Comparison of ENCODE assay signal across 8 cellular contexts in the genomic region with DNA sequence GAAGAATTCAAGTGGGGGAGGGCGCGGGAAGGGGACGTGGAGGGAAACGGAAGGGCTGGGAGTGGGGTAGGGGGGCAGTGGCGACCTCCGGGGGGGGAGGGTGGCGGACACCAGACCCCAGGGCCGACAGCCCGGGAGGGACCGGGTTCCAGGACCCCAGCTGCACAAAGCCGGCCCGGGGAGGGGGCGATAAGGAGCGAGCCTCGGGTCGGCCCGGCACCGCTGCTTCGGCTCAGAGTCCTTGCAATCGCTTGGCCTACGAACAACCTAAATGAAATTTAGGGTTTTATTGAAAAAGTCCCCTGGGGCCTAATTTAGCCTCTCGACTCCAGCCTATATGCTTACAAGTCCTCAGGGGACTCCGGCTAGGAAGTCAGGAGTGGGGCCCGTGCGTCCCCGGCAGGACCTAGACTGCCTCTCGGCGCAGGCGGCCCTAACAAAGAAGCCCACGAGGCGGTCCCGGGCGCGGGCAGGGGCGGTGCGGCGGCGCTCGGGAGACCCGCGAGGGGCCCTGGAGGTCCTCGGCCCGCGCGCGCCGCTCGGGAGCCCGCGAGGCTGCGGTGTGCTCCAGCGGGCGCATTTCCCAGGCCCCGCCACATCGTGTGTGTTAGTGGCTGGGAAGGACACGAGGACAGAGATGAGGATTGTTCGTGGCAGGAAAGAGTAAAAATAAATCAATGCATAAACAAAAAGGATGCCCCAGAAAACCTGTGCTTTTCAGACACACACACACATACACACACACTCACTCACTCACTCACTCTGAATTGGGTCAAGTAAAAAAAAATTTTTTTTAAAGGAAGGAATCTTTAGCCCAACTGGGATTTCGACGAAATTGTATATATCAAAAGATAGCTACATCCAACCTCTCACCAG.
DNase-seq lines count a peak whose midpoint lies in the region; ATAC-seq and TF ChIP-seq lines count a peak whose summit lies in the region.

No MANE protein-coding gene starts in this region.

- peak overlapping the region; percentile 65 for H3K4me3 ChIP-seq in fibroblast of the aortic adventitia (ENCODE audit: low read depth, low read length)

- peak; percentile 62 for ATAC-seq in WTC11
- no peak for ATAC-seq in GM19023 (IDR thresholded peaks at IDR 0.05; ENCODE audit: unreplicated experiment)

- DNase-seq in GM19238 (ENCODE audit: insufficient read length, low spot score) (peak; percentile 10), WTC11 (ENCODE audit: low spot score) (peak; percentile 46), fibroblast of the aortic adventitia (ENCODE audit: low read depth) (peak; percentile 7), RKO (ENCODE audit: low spot score) (no peak), NCI-H510A (lab: John Stamatoyannopoulos, UW) (no peak)
- no peak for DNase-seq in activated effector memory CD4-positive, alpha-beta T cell treated with Interleukin-2 at 50 U/mL for 16 hours

- CTCF ChIA-PET in WTC11 (lab: Charles Lee), result interaction anchor here (1.1 to 1.8 kb wide), 13 partner anchors 15 to 539 kb away, joined by 3 to 10 read pairs (median 4); no protein-coding TSS in a partner anchor

- H3K4me1 Mint-ChIP-seq in WTC11 (peaks cover 35% of the 10 kb centered on the region), nephron (peaks cover 59% of the 10 kb centered on the region)

- H3K27me3 Mint-ChIP-seq in WTC11 (ENCODE audit: low read depth), result peaks cover 39% of the 10 kb centered on the region
- no peaks in the 10 kb centered on the region for H3K27me3 Mint-ChIP-seq in nephron (ENCODE audit: low read depth)

- H3K36me3 Mint-ChIP-seq in WTC11 (no peaks in the 10 kb centered on the region), nephron (ENCODE audit: low read depth) (no peaks in the 10 kb centered on the region)

- H3K9me3 Mint-ChIP-seq in WTC11 (no peaks in the 10 kb centered on the region), nephron (no peaks in the 10 kb centered on the region)

- POLR2A ChIA-PET in WTC11 (lab: Charles Lee), result interaction anchor here (1.0 kb wide), 1 partner anchor 39 kb away, joined by 4 read pairs; no protein-coding TSS in a partner anchor

- H3K27ac Mint-ChIP-seq in WTC11 (no peak overlapping the region), nephron (peak overlapping the region; percentile 87 to 97 (median 91))

- TF ChIP-seq CTCF in WTC11 (IDR thresholded peaks at IDR 0.05) (no peak), fibroblast of the aortic adventitia (IDR thresholded peaks at IDR 0.05; ENCODE audit: insufficient read depth, low read length) (no peak), nephron (IDR thresholded peaks at IDR 0.05; ENCODE audit: unreplicated experiment in 3 of 3) (no peak)

- H3K4me3 Mint-ChIP-seq in WTC11 (peak overlapping the region; percentile 72), nephron (peak overlapping the region; percentile 81 to 86 (median 86))

TF ChIP-seq in WTC11, 78 proteins besides CTCF, POLR2A, EP300 and RAD21:
- TF ChIP-seq ZNF317 (CRISPR knock-in tag; IDR thresholded peaks at IDR 0.05; ENCODE audit: borderline replicate concordance, low read depth) (no peak), ZNF425 (CRISPR knock-in tag; conservative IDR thresholded peaks at IDR 0.05) (no peak), NR1H2 (CRISPR knock-in tag; IDR thresholded peaks at IDR 0.05) (no peak)

Comparison
In these comparisons a context has a peak if more than half of its experiments do, and no peak if none do; other contexts are left out.
1. DNase-seq: peak in GM19238 (single experiment), WTC11 (single experiment) and fibroblast of the aortic adventitia (single experiment); none in activated effector memory CD4-positive, alpha-beta T cell treated with Interleukin-2 at 50 U/mL for 16 hours (single experiment), RKO (single experiment) and NCI-H510A (single experiment).